Comparison of ENCODE assay signal across 9 cellular contexts in genomic region chr16:4944333-4945281, GRCh38. TPM values are rescaled to one million over a fixed set of nuclear protein-coding genes. Genes with fewer than 3 reads are reported as not detected.
DNase-seq lines count a peak whose midpoint lies in the region; ATAC-seq and TF ChIP-seq lines count a peak whose summit lies in the region.
"Had no signal": no experiment of that assay in that cellular context is flagged by ENCODE, and none has a peak within 500 bp of the region (broad histone marks: within the 10 kb centered on the region; RNA-seq: fewer than 3 reads in every experiment).

No MANE protein-coding gene starts in this region.

- no peaks in the 10 kb centered on the region for H3K27me3 ChIP-seq in lower lobe of right lung (ENCODE audit: low read depth)
- no peaks in the 10 kb centered on the region for H3K27me3 ChIP-seq in effector memory CD4-positive, alpha-beta T cell (replicated peaks; ENCODE audit: control insufficient read depth, insufficient read depth, low read length, poor library complexity, severe bottlenecking)

- H3K36me3 ChIP-seq in lower lobe of right lung: no peaks in the 10 kb centered on the region
- no peaks in the 10 kb centered on the region for H3K36me3 ChIP-seq in effector memory CD4-positive, alpha-beta T cell (ENCODE audit: control insufficient read depth, insufficient read depth, low read length)

- H3K4me3 ChIP-seq in lower lobe of right lung: peak overlapping the region; percentile 4
- no peak overlapping the region for H3K4me3 ChIP-seq in effector memory CD4-positive, alpha-beta T cell (ENCODE audit: insufficient read depth, low read depth, low read length, poor library complexity, severe bottlenecking)

- intact Hi-C loops in lower lobe of right lung (cut with DNase I): no loop called here

- peak overlapping the region; percentile 79 for H3K27ac ChIP-seq in lower lobe of right lung
- H3K27ac ChIP-seq in effector memory CD4-positive, alpha-beta T cell (ENCODE audit: insufficient read depth, low read length, poor library complexity, severe bottlenecking): no peak overlapping the region

- peak; percentile 94 to 95 for ATAC-seq in lower lobe of right lung

- H3K9me3 ChIP-seq in lower lobe of right lung: no peaks in the 10 kb centered on the region
- H3K9me3 ChIP-seq in effector memory CD4-positive, alpha-beta T cell (ENCODE audit: control insufficient read depth, low read length): no peaks in the 10 kb centered on the region

- H3K4me1 ChIP-seq in lower lobe of right lung: peaks cover 38% of the 10 kb centered on the region
- H3K4me1 ChIP-seq in effector memory CD4-positive, alpha-beta T cell (ENCODE audit: control insufficient read depth, insufficient read depth, low read length, poor library complexity, severe bottlenecking): no peaks in the 10 kb centered on the region

- DNase-seq in NCI-H524 (lab: John Stamatoyannopoulos, UW) (peak; percentile 26 to 75), NCI-H524 treated with DMSO at 0.1 percent for 48 hours (lab: John Stamatoyannopoulos, UW) (no peak), NCI-H510A (lab: John Stamatoyannopoulos, UW) (peak; percentile 61), dermis blood vessel endothelial cell (peak; percentile 97), lower lobe of right lung (peak; percentile 91), ureter (ENCODE audit: low spot score) (peak; percentile 94)
- no peak for DNase-seq in stimulated activated CD4-positive, alpha-beta T cell treated with anti-CD3 and anti-CD28 coated beads, Interleukin-12 subunit alpha, Interleukin-12 subunit beta, amount 100 ng/mL, for 4 hours
- DNase-seq in effector memory CD4-positive, alpha-beta T cell: no peak

- TF ChIP-seq CTCF in lower lobe of right lung (IDR thresholded peaks at IDR 0.05): no peak

RNA-seq across cellular contexts. Expression of gene PPL, which starts 7.7 kb away (rescaled TPM):
- total RNA-seq in dermis blood vessel endothelial cell: 3.6 and 7.0 TPM in 2 replicates
- 60.5 TPM for total RNA-seq in lower lobe of right lung
- total RNA-seq in ureter: 108 TPM
- total RNA-seq: activated CD8-positive, alpha-beta memory T cell treated with anti-CD3 and anti-CD28 coated beads for 36 hours had no signal

RNA-seq across cellular contexts. Expression of gene SEC14L5, which starts 13.5 kb away (rescaled TPM):
- total RNA-seq in dermis blood vessel endothelial cell: 0.14 TPM in 1 of 2 replicates, not detected in the other
- total RNA-seq in lower lobe of right lung: 0.41 TPM
- total RNA-seq in ureter: not detected
- total RNA-seq: activated CD8-positive, alpha-beta memory T cell treated with anti-CD3 and anti-CD28 coated beads for 36 hours had no signal

Comparison
In these comparisons a context has a peak if more than half of its experiments do, and no peak if none do; other contexts are left out.
1. DNase-seq: peak in NCI-H524 (2 of 2), NCI-H510A (single experiment), dermis blood vessel endothelial cell (single experiment), lower lobe of right lung (single experiment) and ureter (single experiment); none in NCI-H524 treated with DMSO at 0.1 percent for 48 hours (single experiment), stimulated activated CD4-positive, alpha-beta T cell treated with anti-CD3 and anti-CD28 coated beads, Interleukin-12 subunit alpha, Interleukin-12 subunit beta, amount 100 ng/mL, for 4 hours (single experiment) and effector memory CD4-positive, alpha-beta T cell (0 of 3).